Comparison of ENCODE assay signal across 9 cellular contexts in genomic region chr2:240569998-240570530, GRCh38. TPM values are rescaled to one million over a fixed set of nuclear protein-coding genes. Genes with fewer than 3 reads are reported as not detected.
DNase-seq lines count a peak whose midpoint lies in the region; ATAC-seq and TF ChIP-seq lines count a peak whose summit lies in the region.
"Had no signal": no experiment of that assay in that cellular context is flagged by ENCODE, and none has a peak within 500 bp of the region (broad histone marks: within the 10 kb centered on the region; RNA-seq: fewer than 3 reads in every experiment).

No MANE protein-coding gene starts in this region.

- peak overlapping the region in 2 of 4 donors; percentile 79 to 91 for H3K4me3 ChIP-seq in upper lobe of left lung
- H3K4me3 ChIP-seq in vagina = peak overlapping the region in 1 of 2 donors; percentile 76

- peaks cover 31% of the 10 kb centered on the region for H3K4me1 Mint-ChIP-seq in activated naive CD4-positive, alpha-beta T cell treated with anti-CD3 and anti-CD28 coated beads for 36 hours (ENCODE audit: low read depth)
- H3K4me1 Mint-ChIP-seq in activated naive CD8-positive, alpha-beta T cell (ENCODE audit: low read depth) = peaks cover 38% of the 10 kb centered on the region
- peaks cover 38% of the 10 kb centered on the region for H3K4me1 Mint-ChIP-seq in memory B cell

- H3K27me3 Mint-ChIP-seq in activated naive CD4-positive, alpha-beta T cell treated with anti-CD3 and anti-CD28 coated beads for 36 hours (ENCODE audit: low read depth) = no peaks in the 10 kb centered on the region
- no peaks in the 10 kb centered on the region for H3K27me3 Mint-ChIP-seq in activated naive CD8-positive, alpha-beta T cell
- H3K27me3 Mint-ChIP-seq in memory B cell = no peaks in the 10 kb centered on the region

- 92 to 94% methylated on average over 5 to 12 of the region's 15 CpGs for WGBS in upper lobe of left lung, 2 donors

- H3K27ac Mint-ChIP-seq in activated naive CD4-positive, alpha-beta T cell treated with anti-CD3 and anti-CD28 coated beads for 36 hours = peak overlapping the region; percentile 65
- H3K27ac Mint-ChIP-seq in activated naive CD8-positive, alpha-beta T cell = no peak overlapping the region
- no peak overlapping the region for H3K27ac Mint-ChIP-seq in memory B cell

- H3K27ac ChIP-seq in upper lobe of left lung (peak overlapping the region in 3 of 4 donors; percentile 79 to 91 (median 90)), vagina (no peak overlapping the region)

- no peaks in the 10 kb centered on the region for H3K27me3 ChIP-seq in upper lobe of left lung
- H3K27me3 ChIP-seq in vagina = no peaks in the 10 kb centered on the region

- DNase-seq in activated naive CD4-positive, alpha-beta T cell treated with anti-CD3 and anti-CD28 coated beads for 36 hours = peak; percentile 5
- no peak for DNase-seq in activated naive CD4-positive, alpha-beta T cell treated with Interleukin-2 at 50 U/mL for 16 hours
- DNase-seq in memory B cell (ENCODE audit: low spot score in 2 of 2) (no peak), upper lobe of left lung (peak; percentile 16 to 79), NCI-H1092 treated with DMSO at 0.1 percent for 48 hours (lab: John Stamatoyannopoulos, UW) (no peak), vagina (ENCODE audit: extremely low spot score in 2 of 2) (no peak)
- DNase-seq: NCI-H1417 treated with DMSO at 0.1 percent for 48 hours had no signal

- H3K4me1 ChIP-seq in upper lobe of left lung (peaks cover 47 to 63% (median 51%) of the 10 kb centered on the region in 4 donors), vagina (peaks cover 59% of the 10 kb centered on the region)

- H3K9me3 ChIP-seq in upper lobe of left lung (no peaks in the 10 kb centered on the region), vagina (no peaks in the 10 kb centered on the region)

- intact Hi-C loops in activated naive CD4-positive, alpha-beta T cell treated with anti-CD3 and anti-CD28 coated beads for 36 hours (cut with micrococcal nuclease) = loop anchor here (5.0 to 10.0 kb wide), 6 partner anchors 133 to 1315 kb away; partner anchors contain the start of genes ATG4B, FARP2, GPC1 and ING5
- intact Hi-C loops in vagina (cut with DNase I) = loop anchor here (5.0 kb wide), 1 partner anchor 118 kb away; no protein-coding TSS in a partner anchor

- peak overlapping the region; percentile 41 for H3K4me3 Mint-ChIP-seq in activated naive CD4-positive, alpha-beta T cell treated with anti-CD3 and anti-CD28 coated beads for 36 hours
- peak overlapping the region; percentile 86 for H3K4me3 Mint-ChIP-seq in activated naive CD8-positive, alpha-beta T cell
- H3K4me3 Mint-ChIP-seq in memory B cell = peak overlapping the region; percentile 34

- no peak for TF ChIP-seq CTCF in upper lobe of left lung (IDR thresholded peaks at IDR 0.05)
- TF ChIP-seq CTCF in vagina (IDR thresholded peaks at IDR 0.05) = no peak

- peaks cover 4% of the 10 kb centered on the region for H3K36me3 Mint-ChIP-seq in activated naive CD4-positive, alpha-beta T cell treated with anti-CD3 and anti-CD28 coated beads for 36 hours (ENCODE audit: low read depth)
- no peaks in the 10 kb centered on the region for H3K36me3 Mint-ChIP-seq in activated naive CD8-positive, alpha-beta T cell
- H3K36me3 Mint-ChIP-seq in memory B cell = peaks cover 6% of the 10 kb centered on the region

- H3K9me3 Mint-ChIP-seq in activated naive CD4-positive, alpha-beta T cell treated with anti-CD3 and anti-CD28 coated beads for 36 hours = no peaks in the 10 kb centered on the region
- H3K9me3 Mint-ChIP-seq in activated naive CD8-positive, alpha-beta T cell (ENCODE audit: low read depth) = no peaks in the 10 kb centered on the region
- H3K9me3 Mint-ChIP-seq in memory B cell = no peaks in the 10 kb centered on the region

- peaks cover 6 to 29% (median 19%) of the 10 kb centered on the region in 4 donors for H3K36me3 ChIP-seq in upper lobe of left lung
- peaks cover 0 to 8% of the 10 kb centered on the region in 2 donors for H3K36me3 ChIP-seq in vagina

- ATAC-seq in memory B cell (ENCODE audit: low read depth) (no peak), upper lobe of left lung (ENCODE audit: low FRiP score in 2 of 2) (no peak), GM18867 (IDR thresholded peaks at IDR 0.05; ENCODE audit: unreplicated experiment) (no peak)

- TF ChIP-seq EP300 in upper lobe of left lung (IDR thresholded peaks at IDR 0.05) = no peak

- CTCF ChIA-PET in activated naive CD4-positive, alpha-beta T cell treated with anti-CD3 and anti-CD28 coated beads for 36 hours (lab: Charles Lee) = interaction anchor here (0.5 to 1.4 kb wide), 2 partner anchors 12 to 714 kb away, joined by 3 to 4 read pairs; no protein-coding TSS in a partner anchor

- TF ChIP-seq POLR2A in upper lobe of left lung (IDR thresholded peaks at IDR 0.05) (no peak), vagina (IDR thresholded peaks at IDR 0.05) (no peak)

RNA-seq across cellular contexts. Expression of gene RNPEPL1, which starts 1.8 kb away (rescaled TPM):
- 10 to 100 TPM; 40.3 to 44.3 TPM for total RNA-seq in activated naive CD4-positive, alpha-beta T cell treated with anti-CD3 and anti-CD28 coated beads for 36 hours
- 100 to 1,000 TPM in 5 of 6 donors, 10 to 100 TPM in 1; 71.0 to 264 (median 123) TPM for total RNA-seq in upper lobe of left lung
- total RNA-seq in vagina = 65.1 TPM

RNA-seq across cellular contexts. Expression of gene DUSP28, which starts 9.9 kb away (rescaled TPM):
- total RNA-seq in activated naive CD4-positive, alpha-beta T cell treated with anti-CD3 and anti-CD28 coated beads for 36 hours = 1 to 10 TPM; 5.1 to 5.6 TPM
- 10 to 100 TPM in 1 of 6 donors, 1 to 10 TPM in 5; 3.2 to 30.4 (median 5.7) TPM for total RNA-seq in upper lobe of left lung
- total RNA-seq in vagina = 5.9 TPM

RNA-seq across cellular contexts. Expression of gene ANKMY1, which starts 12.3 kb away (rescaled TPM):
- total RNA-seq in activated naive CD4-positive, alpha-beta T cell treated with anti-CD3 and anti-CD28 coated beads for 36 hours = 10 to 100 TPM; 17.0 to 17.4 TPM
- 10 to 100 TPM; 23.7 to 97.4 (median 26.9) TPM for total RNA-seq in upper lobe of left lung
- 20.6 TPM for total RNA-seq in vagina

RNA-seq across cellular contexts. Expression of gene CAPN10, which starts 16.5 kb away (rescaled TPM):
- 10 to 100 TPM; 24.9 to 28.5 TPM for total RNA-seq in activated naive CD4-positive, alpha-beta T cell treated with anti-CD3 and anti-CD28 coated beads for 36 hours
- total RNA-seq in upper lobe of left lung = 100 to 1,000 TPM in 1 of 6 donors, 10 to 100 TPM in 5; 35.3 to 118 (median 38.9) TPM
- total RNA-seq in vagina = 14.2 TPM

RNA-seq across cellular contexts. Expression of gene GPR35, which starts 55.2 kb away (rescaled TPM):
- total RNA-seq in activated naive CD4-positive, alpha-beta T cell treated with anti-CD3 and anti-CD28 coated beads for 36 hours = 1 to 10 TPM; 2.5 to 2.6 TPM
- 10 to 100 TPM in 1 of 6 donors, 1 to 10 TPM in 5; 1.9 to 14.7 (median 4.6) TPM for total RNA-seq in upper lobe of left lung
- total RNA-seq in vagina = 3.9 TPM

Comparison
In these comparisons a context has a peak if more than half of its experiments do, and no peak if none do; other contexts are left out.
1. DNase-seq: peak in activated naive CD4-positive, alpha-beta T cell treated with anti-CD3 and anti-CD28 coated beads for 36 hours (single experiment) and upper lobe of left lung (2 of 2); none in activated naive CD4-positive, alpha-beta T cell treated with Interleukin-2 at 50 U/mL for 16 hours (single experiment), memory B cell (0 of 2), NCI-H1092 treated with DMSO at 0.1 percent for 48 hours (single experiment) and vagina (0 of 2).
2. H3K4me3 Mint-ChIP-seq: peak in every context shown above with its lines; median percentile 86 in activated naive CD8-positive, alpha-beta T cell; 41 in activated naive CD4-positive, alpha-beta T cell treated with anti-CD3 and anti-CD28 coated beads for 36 hours; 34 in memory B cell.